Comparison of ENCODE assay signal across 12 cellular contexts in the genomic region with DNA sequence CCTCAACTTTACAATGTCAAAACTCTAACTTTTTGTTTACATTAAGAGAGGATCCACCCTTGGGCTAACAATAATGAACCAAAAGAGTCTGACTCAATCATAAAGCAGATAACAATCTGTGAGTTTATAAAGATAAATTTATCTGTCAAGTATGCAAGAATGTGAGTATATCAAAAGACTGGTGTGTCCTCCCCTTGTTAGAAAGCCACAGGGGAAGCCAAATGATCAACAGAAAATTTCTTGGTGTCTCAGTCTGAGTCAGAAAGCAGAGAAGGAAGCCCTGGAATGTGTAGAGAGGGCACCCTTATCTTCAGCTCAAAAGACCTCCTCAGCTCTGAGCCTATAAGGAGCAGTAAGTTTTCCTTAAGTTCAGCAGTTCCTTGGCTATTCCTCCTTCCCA. TPM values are rescaled to one million over a fixed set of nuclear protein-coding genes. Genes with fewer than 3 reads are reported as not detected.
DNase-seq lines count a peak whose midpoint lies in the region; FAIRE-seq and TF ChIP-seq lines count a peak whose summit lies in the region.
"Had no signal": no experiment of that assay in that cellular context is flagged by ENCODE, and none has a peak within 500 bp of the region (broad histone marks: within the 10 kb centered on the region; RNA-seq: fewer than 3 reads in every experiment).

No MANE protein-coding gene starts in this region.

- TF ChIP-seq CTCF in PC-9 (conservative IDR thresholded peaks at IDR 0.05) (no peak), brain microvascular endothelial cell (IDR thresholded peaks at IDR 0.05; ENCODE audit: low read depth, low read length, missing control alignments) (no peak)

- H4K8ac ChIP-seq in trophoblast cell (ENCODE audit: low read depth, low read length), result no peak overlapping the region

- no peak overlapping the region for H2BK120ac ChIP-seq in trophoblast cell (ENCODE audit: insufficient read depth, low read length, poor library complexity)

- H3K27ac ChIP-seq in PC-9 (0 out of 2 replicates have a peak overlapping the region, but pooled peaks have one; percentile 23), brain microvascular endothelial cell (peak overlapping the region; percentile 23), trophoblast cell (ENCODE audit: low read depth, low read length) (no peak overlapping the region)

- H3K79me1 ChIP-seq in trophoblast cell (ENCODE audit: low read length), result peaks cover 2% of the 10 kb centered on the region

- H3K27me3 ChIP-seq in PC-9 (ENCODE audit: insufficient read depth, low read depth) (no peaks in the 10 kb centered on the region), brain microvascular endothelial cell (replicated peaks) (no peaks in the 10 kb centered on the region), trophoblast cell (ENCODE audit: insufficient read depth, low read length) (no peaks in the 10 kb centered on the region)

- no peak overlapping the region for H2BK12ac ChIP-seq in trophoblast cell (ENCODE audit: low read length)

- H3K4me1 ChIP-seq in PC-9 (replicated peaks; ENCODE audit: insufficient read depth) (peaks cover 15% of the 10 kb centered on the region), trophoblast cell (ENCODE audit: control insufficient read depth in 1 of 2, insufficient read depth in 2 of 2, low read length in 2 of 2) (peaks cover 18 to 19% of the 10 kb centered on the region in 2 experiments)

- H4K20me1 ChIP-seq in PC-9 (ENCODE audit: insufficient read depth), result no peaks in the 10 kb centered on the region

- no peak for FAIRE-seq in GM19239 (lab: Jason Lieb, UNC)
- FAIRE-seq: D721Med had no signal

- H3K4ac ChIP-seq in trophoblast cell (ENCODE audit: low read depth, low read length), result no peak overlapping the region

- no peaks in the 10 kb centered on the region for H3K9me2 ChIP-seq in PC-9 (ENCODE audit: insufficient read depth)

- H3K9me3 ChIP-seq in PC-9 (ENCODE audit: insufficient read depth, low read depth) (no peaks in the 10 kb centered on the region), trophoblast cell (ENCODE audit: insufficient read depth, low read depth, low read length) (no peaks in the 10 kb centered on the region)

- DNase-seq in GM04503 (ENCODE audit: low read depth), result peak; percentile 24
- DNase-seq in PC-9, result peak in 1 of 2 experiments; percentile 82
- DNase-seq in brain microvascular endothelial cell, result peak; percentile 81
- DNase-seq in trophoblast cell, result peak; percentile 69 to 93
- no peak for DNase-seq in CD1c-positive myeloid dendritic cell (ENCODE audit: extremely low spot score)
- no peak for DNase-seq in activated CD4-positive, CD25-positive, alpha-beta regulatory T cell treated with anti-CD3 and anti-CD28 coated beads, Interleukin-2, amount 50 U/mL, for 72 hours
- DNase-seq in GM19239 (ENCODE audit: insufficient read length, low spot score), result no peak
- DNase-seq: activated T-cell treated with anti-CD3 and anti-CD28 coated beads, Interleukin-2, amount 50 U/mL, for 4 hours; endodermal cell; NCI-H187; NCI-H748 treated with DMSO at 0.1 percent for 48 hours had no signal

- intact Hi-C loops in PC-9 (cut with micrococcal nuclease; ENCODE audit: unreplicated experiment), result no loop called here

- no peaks in the 10 kb centered on the region for H3K36me3 ChIP-seq in PC-9 (ENCODE audit: low read depth)
- no peaks in the 10 kb centered on the region for H3K36me3 ChIP-seq in brain microvascular endothelial cell (replicated peaks)
- H3K36me3 ChIP-seq in trophoblast cell (ENCODE audit: control insufficient read depth in 1 of 2, insufficient read depth in 2 of 2, low read length in 2 of 2), result no peaks in the 10 kb centered on the region

- no peak overlapping the region for H2AFZ ChIP-seq in PC-9
- H2AFZ ChIP-seq in trophoblast cell (ENCODE audit: insufficient read depth, low read length, poor library complexity), result no peak overlapping the region

- peaks cover 17% of the 10 kb centered on the region; the same call in 1 of the 2 replicates for H3F3A ChIP-seq in PC-9 (ENCODE audit: insufficient read depth, low read depth)

- H3K4me2 ChIP-seq in PC-9 (peak overlapping the region; percentile 44), trophoblast cell (ENCODE audit: low read length) (no peak overlapping the region)

- POLR2A ChIA-PET in PC-9 (lab: Charles Lee; ENCODE audit: unreplicated experiment), result interaction anchor here (0.7 kb wide), 1 partner anchor 140 kb away, joined by 7 read pairs; no protein-coding TSS in a partner anchor

- no peak overlapping the region for H3K23ac ChIP-seq in trophoblast cell (ENCODE audit: low read length)

- CTCF ChIA-PET in PC-9 (lab: Charles Lee), result no interaction called here

- H3K79me2 ChIP-seq in PC-9 (ENCODE audit: low read depth) (no peaks in the 10 kb centered on the region), trophoblast cell (ENCODE audit: control insufficient read depth, insufficient read depth, low read length, poor library complexity) (no peaks in the 10 kb centered on the region)

- H2AK5ac ChIP-seq in trophoblast cell (ENCODE audit: low read length), result no peak overlapping the region

- H4K12ac ChIP-seq in trophoblast cell (ENCODE audit: low read depth, low read length), result no peak overlapping the region

- H3K4me3 ChIP-seq in PC-9 (no peak overlapping the region), brain microvascular endothelial cell (ENCODE audit: low read depth, low read length) (no peak overlapping the region), trophoblast cell (ENCODE audit: low read depth, low read length) (no peak overlapping the region)

- H4K91ac ChIP-seq in trophoblast cell (ENCODE audit: low read depth, low read length), result no peak overlapping the region

- H3K14ac ChIP-seq in trophoblast cell (ENCODE audit: low read length), result no peak overlapping the region

- no TSS peak for BruUV-seq in PC-9 (replicated peaks; lab: Mats Ljungman, UMichigan)

- H3K18ac ChIP-seq in trophoblast cell (ENCODE audit: low read length), result no peak overlapping the region

- in situ Hi-C loops in brain microvascular endothelial cell (cut with HindIII; ENCODE audit: low pct_ligation_motif_present, low sequenced_read_pairs), result no loop called here

- H3K9ac ChIP-seq in trophoblast cell (ENCODE audit: low read length), result no peak overlapping the region

- H2BK5ac ChIP-seq in trophoblast cell (ENCODE audit: low read depth, low read length, poor library complexity), result no peak overlapping the region

RNA-seq across cellular contexts. Expression of a gene that starts 13.9 kb away (rescaled TPM):
- total RNA-seq in PC-9 (2021), result 7.6 and 8.4 TPM in 2 replicates
- 1.3 and 1.7 TPM in 2 replicates for polyA plus RNA-seq in trophoblast cell (2013)

RNA-seq across cellular contexts. Expression of a gene that starts 30.3 kb away (rescaled TPM):
- total RNA-seq in PC-9 (2021), result not detected in 2 replicates
- polyA plus RNA-seq in trophoblast cell (2013), result 0.44 and 0.53 TPM in 2 replicates
- total RNA-seq: activated T-cell treated with anti-CD3 and anti-CD28 coated beads, Interleukin-2, amount 50 U/mL, for 4 hours; endodermal cell had no signal

RNA-seq across cellular contexts. Expression of a gene that starts 51.8 kb away (rescaled TPM):
- total RNA-seq in PC-9 (2021), result not detected in 2 replicates
- 13.6 and 15.5 TPM in 2 replicates for polyA plus RNA-seq in trophoblast cell (2013)
- total RNA-seq: activated T-cell treated with anti-CD3 and anti-CD28 coated beads, Interleukin-2, amount 50 U/mL, for 4 hours; endodermal cell had no signal

Comparison
In these comparisons a context has a peak if more than half of its experiments do, and no peak if none do; other contexts are left out.
1. DNase-seq: peak in GM04503 (single experiment), brain microvascular endothelial cell (single experiment) and trophoblast cell (2 of 2); none in CD1c-positive myeloid dendritic cell (single experiment), activated CD4-positive, CD25-positive, alpha-beta regulatory T cell treated with anti-CD3 and anti-CD28 coated beads, Interleukin-2, amount 50 U/mL, for 72 hours (single experiment) and GM19239 (single experiment).